ENCODE assay signal across 13 cellular contexts in the genomic region with DNA sequence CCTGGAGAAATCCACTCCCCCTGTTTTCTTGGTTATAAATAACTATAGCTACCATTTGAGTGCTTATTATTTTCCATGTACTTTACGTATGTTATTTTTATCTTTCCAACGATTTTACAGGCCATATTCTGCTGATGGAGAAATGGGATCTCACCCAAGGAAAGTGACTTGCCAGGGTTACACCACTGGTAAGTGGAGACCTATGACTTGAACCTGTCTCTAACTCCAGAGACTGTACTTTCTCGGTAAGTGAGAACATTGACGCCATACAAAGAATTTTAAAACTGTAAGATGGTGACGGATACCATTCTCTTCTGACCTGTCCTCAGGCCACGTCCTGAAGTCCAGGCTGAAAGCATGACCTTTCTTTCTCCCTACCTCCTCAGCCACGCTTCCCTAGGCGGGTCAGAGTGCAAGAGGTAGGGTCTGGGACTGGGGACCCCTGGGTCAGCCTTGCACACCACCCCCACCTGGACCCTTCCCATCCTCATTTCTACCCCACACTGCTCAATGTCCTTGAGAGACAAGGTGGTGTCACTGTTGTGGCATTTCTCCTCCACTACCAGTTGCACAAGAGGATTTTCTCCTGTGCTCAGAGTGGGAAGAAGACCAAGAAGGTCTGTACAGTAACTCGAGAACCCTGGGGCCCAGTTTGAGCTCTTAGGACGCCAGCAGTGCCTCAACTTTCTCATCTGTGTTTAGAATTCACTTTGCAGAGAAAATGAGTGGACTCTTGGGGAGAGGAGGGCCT. TPM values are rescaled to one million over a fixed set of nuclear protein-coding genes. Genes with fewer than 3 reads are reported as not detected.
DNase-seq lines count a peak whose midpoint lies in the region; ATAC-seq, FAIRE-seq and TF ChIP-seq lines count a peak whose summit lies in the region.
"Had no signal": no experiment of that assay in that cellular context is flagged by ENCODE, and none has a peak within 500 bp of the region (broad histone marks: within the 10 kb centered on the region; RNA-seq: fewer than 3 reads in every experiment).

No MANE protein-coding gene starts in this region.

- H3K4me3 Mint-ChIP-seq in activated naive CD4-positive, alpha-beta T cell treated with anti-CD3 and anti-CD28 coated beads for 36 hours = peak overlapping the region; percentile 64

- DNase-seq in activated naive CD4-positive, alpha-beta T cell treated with anti-CD3 and anti-CD28 coated beads for 36 hours = no peak
- DNase-seq in activated naive CD4-positive, alpha-beta T cell treated with anti-CD3 and anti-CD28 coated beads, Interleukin-2, amount 50 U/mL, for 72 hours (ENCODE audit: low spot score in 2 of 2) = no peak
- DNase-seq in K562 (ENCODE audit: extremely low read depth in 1 of 4, low spot score in 3 of 4) (no peak), thoracic aorta (ENCODE audit: low spot score) (no peak), NCI-H2029 (lab: John Stamatoyannopoulos, UW) (no peak), NCI-H345 (lab: John Stamatoyannopoulos, UW) (no peak), HAP-1 (ENCODE audit: low spot score in 2 of 2) (no peak)
- DNase-seq: ACHN; DMS 273 treated with DMSO at 0.1 percent for 48 hours; effector CD8-positive, alpha-beta T cell had no signal

- 0 out of 2 replicates have a peak overlapping the region, but pooled peaks have one; percentile 10 for H2AFZ ChIP-seq in K562 (ENCODE audit: low read depth, low read length)

- no peak overlapping the region for H3K4me3 ChIP-seq in K562
- peak overlapping the region; percentile 19 to 63 for H3K4me3 ChIP-seq in muscle layer of duodenum (ENCODE audit: low read depth in 1 of 2, low read length in 2 of 2)
- peak overlapping the region; percentile 80 for H3K4me3 ChIP-seq in thoracic aorta
- no peak overlapping the region for H3K4me3 ChIP-seq in HAP-1

- H3K27me3 ChIP-seq in K562 (ENCODE audit: control insufficient read depth in 2 of 2, insufficient read depth in 2 of 2, low read length in 2 of 2) (peaks cover 6 to 11% of the 10 kb centered on the region in 2 experiments; a peak in 4 of 5 replicates), muscle layer of duodenum (ENCODE audit: low read depth, low read length) (peaks cover 6% of the 10 kb centered on the region), thoracic aorta (replicated peaks; ENCODE audit: insufficient read depth) (no peaks in the 10 kb centered on the region), HAP-1 (ENCODE audit: low read depth) (0 out of 2 replicates have a peak, but pooled peaks cover under 1% of the 10 kb centered on the region)

- H4K20me1 ChIP-seq in K562 (replicated peaks; ENCODE audit: control insufficient read depth, insufficient read depth, low read length) = no peaks in the 10 kb centered on the region

- no peak for TF ChIP-seq RAD21 in K562 (CRISPR knock-in tag; conservative IDR thresholded peaks at IDR 0.05 in 1 of 2, IDR thresholded peaks at IDR 0.05 in 1 of 2)

- no peak overlapping the region for H3K4me2 ChIP-seq in K562 (ENCODE audit: insufficient read depth, low read length)

- H3K79me2 ChIP-seq in K562 (ENCODE audit: control insufficient read depth, insufficient read depth, low read length) = no peaks in the 10 kb centered on the region

- no peak overlapping the region for H3K27ac Mint-ChIP-seq in activated naive CD4-positive, alpha-beta T cell treated with anti-CD3 and anti-CD28 coated beads for 36 hours
- no peak overlapping the region for H3K27ac Mint-ChIP-seq in activated naive CD4-positive, alpha-beta T cell treated with anti-CD3 and anti-CD28 coated beads, Interleukin-2, amount 50 U/mL, for 72 hours

- POLR2A ChIA-PET in K562 (lab: Yijun Ruan, JAX) = no interaction called here

- H3K36me3 ChIP-seq in K562 (ENCODE audit: control insufficient read depth, insufficient read depth, low read length) (no peaks in the 10 kb centered on the region), muscle layer of duodenum (ENCODE audit: control insufficient read depth in 1 of 2, insufficient read depth in 2 of 2, low read length in 2 of 2) (no peaks in the 10 kb centered on the region), thoracic aorta (no peaks in the 10 kb centered on the region), HAP-1 (replicated peaks) (no peaks in the 10 kb centered on the region)

- H3K4me1 Mint-ChIP-seq in activated naive CD4-positive, alpha-beta T cell treated with anti-CD3 and anti-CD28 coated beads for 36 hours (ENCODE audit: low read depth) = peaks cover 10% of the 10 kb centered on the region

- H3K27me3 Mint-ChIP-seq in activated naive CD4-positive, alpha-beta T cell treated with anti-CD3 and anti-CD28 coated beads for 36 hours (ENCODE audit: low read depth) = peaks cover 40% of the 10 kb centered on the region

- FAIRE-seq in K562 (lab: Jason Lieb, UNC) = no peak
- FAIRE-seq: urothelium cell line had no signal

- H3K9ac ChIP-seq in K562 (ENCODE audit: insufficient read depth in 1 of 2, low read depth in 2 of 2, low read length in 2 of 2) = no peak overlapping the region

- H3K9me3 Mint-ChIP-seq in activated naive CD4-positive, alpha-beta T cell treated with anti-CD3 and anti-CD28 coated beads for 36 hours = no peaks in the 10 kb centered on the region
- H3K9me3 Mint-ChIP-seq in activated naive CD4-positive, alpha-beta T cell treated with anti-CD3 and anti-CD28 coated beads, Interleukin-2, amount 50 U/mL, for 72 hours = no peaks in the 10 kb centered on the region

- H3K36me3 Mint-ChIP-seq in activated naive CD4-positive, alpha-beta T cell treated with anti-CD3 and anti-CD28 coated beads for 36 hours (ENCODE audit: low read depth) = no peaks in the 10 kb centered on the region
- peaks cover 0 to 11% of the 10 kb centered on the region in 2 donors for H3K36me3 Mint-ChIP-seq in activated naive CD4-positive, alpha-beta T cell treated with anti-CD3 and anti-CD28 coated beads, Interleukin-2, amount 50 U/mL, for 72 hours

- no peak for TF ChIP-seq EP300 in K562 (IDR thresholded peaks at IDR 0.05; ENCODE audit: low read length)

- peaks cover 19 to 24% of the 10 kb centered on the region in 2 experiments for H3K4me1 ChIP-seq in K562 (replicated peaks in 1 of 2; ENCODE audit: control insufficient read depth in 2 of 2, insufficient read depth in 2 of 2, low read length in 2 of 2)
- peaks cover 5 to 37% of the 10 kb centered on the region in 2 donors for H3K4me1 ChIP-seq in muscle layer of duodenum (ENCODE audit: control insufficient read depth in 1 of 2, insufficient read depth in 2 of 2, low read length in 2 of 2)
- H3K4me1 ChIP-seq in thoracic aorta (ENCODE audit: control insufficient read depth in 1 of 2, low read depth in 2 of 2) = peaks cover 24 to 53% of the 10 kb centered on the region in 2 donors
- H3K4me1 ChIP-seq in HAP-1 = peaks cover 7% of the 10 kb centered on the region

- TF ChIP-seq CTCF in K562 (IDR thresholded peaks at IDR 0.05 in 2 of 3, conservative IDR thresholded peaks at IDR 0.05 in 1 of 3; ENCODE audit: insufficient read depth in 2 of 3, low read depth in 1 of 3, low read length in 3 of 3) (no peak), thoracic aorta (IDR thresholded peaks at IDR 0.05) (no peak)

- H3K9me3 ChIP-seq in K562 (replicated peaks; ENCODE audit: control insufficient read depth, insufficient read depth, low read depth, low read length) (no peaks in the 10 kb centered on the region), muscle layer of duodenum (ENCODE audit: control insufficient read depth in 1 of 2, low read length in 2 of 2) (no peaks in the 10 kb centered on the region), thoracic aorta (no peaks in the 10 kb centered on the region), HAP-1 (no peaks in the 10 kb centered on the region)

- no peak overlapping the region for H3K27ac ChIP-seq in K562 (ENCODE audit: extremely low read depth, low read depth, low read length)
- H3K27ac ChIP-seq in muscle layer of duodenum (ENCODE audit: low read length) = no peak overlapping the region
- peak overlapping the region; percentile 87 to 92 for H3K27ac ChIP-seq in thoracic aorta

- ATAC-seq in activated naive CD4-positive, alpha-beta T cell treated with anti-CD3 and anti-CD28 coated beads, Interleukin-2, amount 50 U/mL, for 72 hours = no peak
- ATAC-seq in K562 (no peak), thoracic aorta (ENCODE audit: insufficient number of reproducible peaks, low FRiP score, low read depth) (no peak)
- ATAC-seq: Panc1 had no signal

- CTCF ChIA-PET in activated naive CD4-positive, alpha-beta T cell treated with anti-CD3 and anti-CD28 coated beads for 36 hours (lab: Charles Lee) = interaction anchor here (0.9 to 9.8 kb wide), 3 partner anchors 14 to 131 kb away, joined by 3 to 204 read pairs (median 5); no protein-coding TSS in a partner anchor
- CTCF ChIA-PET in K562 (lab: Yijun Ruan, JAX; ENCODE audit: low intra/inter-chr PET ratio) = no interaction called here

- WGBS in K562 (ENCODE audit: insufficient coverage, low coverage, missing lambda C conversion rate) = 23% methylated on average over 10 of the region's 10 CpGs

- in situ Hi-C loops in K562 (cut with MboI) = loop anchor here (5.0 kb wide), 1 partner anchor 133 kb away; no protein-coding TSS in a partner anchor
- in situ Hi-C loops in HAP-1 (cut with MboI; ENCODE audit: low sequenced_read_pairs) = no loop called here

- no TSS peak for BruUV-seq in K562 (replicated peaks; lab: Mats Ljungman, UMichigan)

- no peaks in the 10 kb centered on the region for H3K9me1 ChIP-seq in K562 (ENCODE audit: control insufficient read depth, insufficient read depth, low read length)

- TF ChIP-seq POLR2A in K562 (conservative IDR thresholded peaks at IDR 0.05) = no peak

- intact Hi-C loops in activated naive CD4-positive, alpha-beta T cell treated with anti-CD3 and anti-CD28 coated beads for 36 hours (cut with micrococcal nuclease) = loop anchor here (2.0 to 5.0 kb wide), 2 partner anchors 63 to 263 kb away; no protein-coding TSS in a partner anchor
- intact Hi-C loops in K562 (cut with micrococcal nuclease) = loop anchor here (10.0 kb wide), 1 partner anchor 245 kb away; no protein-coding TSS in a partner anchor

RNA-seq across cellular contexts. Expression of a gene that starts 49.2 kb away (rescaled TPM):
- total RNA-seq in activated naive CD4-positive, alpha-beta T cell treated with anti-CD3 and anti-CD28 coated beads for 36 hours = under 1 TPM; 0.02 TPM
- under 1 TPM; 0.07 to 0.16 TPM for total RNA-seq in activated naive CD4-positive, alpha-beta T cell treated with anti-CD3 and anti-CD28 coated beads, Interleukin-2, amount 50 U/mL, for 72 hours
- total RNA-seq in K562 (2011; cell fraction: chromatin; rRNA removed; ENCODE audit: low replicate concordance) = not detected in 2 replicates
- total RNA-seq in K562 (2011; cell fraction: nucleolus; rRNA removed) = not detected in 2 replicates
- total RNA-seq in K562 (2011; cell fraction: nucleoplasm; rRNA removed) = not detected in 2 replicates
- total RNA-seq in K562 (2014; rRNA removed) (not detected in 2 replicates), K562 (2014; rRNA removed; fragmentation: Illumina TruSeq; extraction: Trizol) (not detected in 2 replicates), K562 (2015; rRNA removed; fragmentation: Illumina TruSeq; extraction: Trizol) (not detected in 2 replicates), K562 (2021) (0.13 TPM in 1 of 2 replicates, not detected in the other), thoracic aorta (10 to 100 TPM; 67.8 to 77.3 TPM)
- polyA plus RNA-seq in K562 (2011; rRNA removed) (0.03 TPM in 1 of 2 replicates, not detected in the other), K562 (2014; fragmentation: Illumina TruSeq; extraction: Trizol) (not detected in 2 replicates), K562 (2014; fragmentation: Nextera tagmentation; extraction: Ambion mirVana) (not detected), K562 (2014; rRNA removed) (not detected in 2 replicates)
- polyA plus RNA-seq in K562 (2011; cell fraction: cytosol; rRNA removed) = not detected in 2 replicates
- polyA plus RNA-seq in K562 (2011; cell fraction: nucleus; rRNA removed) = not detected in 2 replicates
- not detected in 2 replicates for polyA plus RNA-seq in K562 (2012)
- polyA minus RNA-seq in K562 (2011; rRNA and poly(A)+ RNA removed) = 0.06 TPM in 1 of 2 replicates, not detected in the other
- not detected in 2 replicates for polyA minus RNA-seq in K562 (2011; cell fraction: cytosol; rRNA and poly(A)+ RNA removed)
- not detected in 2 replicates for polyA minus RNA-seq in K562 (2011; cell fraction: nucleus; rRNA and poly(A)+ RNA removed)

Comparison
In these comparisons a context has a peak if more than half of its experiments do, and no peak if none do; other contexts are left out.
1. H3K27ac ChIP-seq: peak in thoracic aorta (2 of 2); none in K562 (single experiment) and muscle layer of duodenum (single experiment).
2. H3K4me3 ChIP-seq: peak in muscle layer of duodenum (2 of 2) and thoracic aorta (single experiment); none in K562 (single experiment) and HAP-1 (single experiment).
3. RNA of a gene that starts 49.2 kb away (total RNA-seq): 67.8 to 77.3 TPM in thoracic aorta; 0.07 to 0.16 TPM in activated naive CD4-positive, alpha-beta T cell treated with anti-CD3 and anti-CD28 coated beads, Interleukin-2, amount 50 U/mL, for 72 hours, 0.02 TPM in activated naive CD4-positive, alpha-beta T cell treated with anti-CD3 and anti-CD28 coated beads for 36 hours and 0.13 TPM in K562; every median in the first group is over 10 times any median in the second.